In the genomic region with DNA sequence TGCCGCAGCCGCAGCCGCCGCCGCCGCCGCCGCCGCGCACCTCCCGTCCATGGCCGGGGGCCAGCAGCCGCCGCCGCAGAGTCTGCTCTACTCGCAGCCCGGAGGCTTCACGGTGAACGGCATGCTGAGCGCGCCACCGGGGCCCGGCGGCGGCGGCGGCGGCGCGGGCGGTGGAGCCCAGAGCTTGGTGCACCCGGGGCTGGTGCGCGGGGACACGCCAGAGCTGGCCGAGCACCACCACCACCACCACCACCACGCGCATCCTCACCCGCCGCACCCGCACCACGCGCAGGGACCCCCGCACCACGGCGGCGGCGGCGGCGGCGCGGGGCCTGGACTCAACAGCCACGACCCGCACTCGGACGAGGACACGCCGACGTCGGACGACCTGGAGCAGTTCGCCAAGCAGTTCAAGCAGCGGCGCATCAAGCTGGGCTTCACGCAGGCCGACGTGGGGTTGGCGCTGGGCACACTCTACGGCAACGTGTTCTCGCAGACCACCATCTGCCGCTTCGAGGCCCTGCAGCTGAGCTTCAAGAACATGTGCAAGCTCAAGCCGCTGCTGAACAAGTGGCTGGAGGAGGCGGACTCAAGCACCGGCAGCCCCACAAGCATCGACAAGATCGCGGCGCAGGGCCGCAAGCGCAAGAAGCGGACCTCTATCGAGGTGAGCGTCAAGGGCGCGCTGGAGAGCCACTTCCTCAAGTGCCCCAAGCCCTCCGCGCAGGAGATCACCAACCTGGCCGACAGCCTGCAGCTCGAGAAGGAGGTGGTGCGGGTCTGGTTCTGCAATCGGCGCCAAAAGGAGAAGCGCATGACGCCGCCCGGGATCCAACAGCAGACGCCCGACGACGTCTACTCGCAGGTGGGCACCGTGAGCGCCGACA, we compare ENCODE assay signal across 8 cellular contexts. TPM values are rescaled to one million over a fixed set of nuclear protein-coding genes. Genes with fewer than 3 reads are reported as not detected.
DNase-seq lines count a peak whose midpoint lies in the region; ATAC-seq, FAIRE-seq and TF ChIP-seq lines count a peak whose summit lies in the region.

No MANE protein-coding gene starts in this region.

- H3K79me2 ChIP-seq in MM.1S (ENCODE audit: low read length): no peaks in the 10 kb centered on the region

- TF ChIP-seq EP300 in A549 (IDR thresholded peaks at IDR 0.05): no peak

- TF ChIP-seq CTCF in A549 (IDR thresholded peaks at IDR 0.05) (no peak), GM13977 (IDR thresholded peaks at IDR 0.05; ENCODE audit: extremely low read depth, insufficient read depth, missing control alignments) (no peak), lower leg skin (IDR thresholded peaks at IDR 0.05) (no peak), MM.1S (IDR thresholded peaks at IDR 0.05; ENCODE audit: low read length) (no peak)

- TF ChIP-seq POLR2A in A549 (IDR thresholded peaks at IDR 0.05; ENCODE audit: low read length): no peak
- TF ChIP-seq POLR2A in lower leg skin (IDR thresholded peaks at IDR 0.05): no peak

- DNase-seq in A549 (ENCODE audit: low read depth in 1 of 2, low spot score in 1 of 2) (peak in 1 of 2 experiments; percentile 33), GM13977 (ENCODE audit: low spot score) (peak; percentile 50), lower leg skin (ENCODE audit: low spot score in 2 of 2) (peak; percentile 12 to 83), islet precursor cell (no peak), MM.1S (no peak), 8988T (no peak), NCI-H446 (lab: John Stamatoyannopoulos, UW) (no peak)
- no peak for DNase-seq in activated T-helper 1 cell treated with anti-CD3 and anti-CD28 coated beads, Interleukin-12 subunit alpha, Interleukin-12 subunit beta, Interleukin-2, Interleukin-4 antibody, amounts not matched to agents 30 ng/mL and 10 ng/mL and 1 ng/mL, durations not matched to agents 14 hours and 24 hours and 36 hours (ENCODE audit: low spot score)

- no peak overlapping the region for H2AFZ ChIP-seq in MM.1S (ENCODE audit: low read length)

- H3K9me2 ChIP-seq in MM.1S (replicated peaks; ENCODE audit: insufficient read depth, low read length): no peaks in the 10 kb centered on the region

- H3K4me1 ChIP-seq in A549 (peaks cover 12% of the 10 kb centered on the region; the same call in 1 of the 3 replicates), MM.1S (ENCODE audit: low read length) (no peaks in the 10 kb centered on the region)

- H3K4me1 Mint-ChIP-seq in activated T-helper 1 cell treated with anti-CD3 and anti-CD28 coated beads, Interleukin-12 subunit alpha, Interleukin-12 subunit beta, Interleukin-2, Interleukin-4 antibody, amounts not matched to agents 30 ng/mL and 10 ng/mL and 1 ng/mL, durations not matched to agents 14 hours and 24 hours and 36 hours (ENCODE audit: low read depth): peaks cover 34% of the 10 kb centered on the region

- no peaks in the 10 kb centered on the region for H4K20me1 ChIP-seq in MM.1S (ENCODE audit: insufficient read depth, low read length)

- H3F3A ChIP-seq in MM.1S (ENCODE audit: insufficient read depth, low read length): no peaks in the 10 kb centered on the region

- POLR2A ChIA-PET in A549 (lab: Yijun Ruan, JAX): no interaction called here

- peak overlapping the region; percentile 23 for H3K27ac Mint-ChIP-seq in activated T-helper 1 cell treated with anti-CD3 and anti-CD28 coated beads, Interleukin-12 subunit alpha, Interleukin-12 subunit beta, Interleukin-2, Interleukin-4 antibody, amounts not matched to agents 30 ng/mL and 10 ng/mL and 1 ng/mL, durations not matched to agents 14 hours and 24 hours and 36 hours

- H3K4me2 ChIP-seq in A549: peak overlapping the region; percentile 74
- H3K4me2 ChIP-seq in MM.1S (ENCODE audit: low read depth, low read length): no peak overlapping the region

- H3K4me3 ChIP-seq in A549 (peak overlapping the region; percentile 23; the same call in 2 of the 3 replicates), lower leg skin (ENCODE audit: low read depth, poor library complexity, severe bottlenecking) (no peak overlapping the region), MM.1S (ENCODE audit: low read length) (no peak overlapping the region)

- peaks cover 10% of the 10 kb centered on the region for H3K27me3 ChIP-seq in MM.1S (replicated peaks; ENCODE audit: insufficient read depth, low read length)

- peaks cover 10% of the 10 kb centered on the region for H3K36me3 Mint-ChIP-seq in activated T-helper 1 cell treated with anti-CD3 and anti-CD28 coated beads, Interleukin-12 subunit alpha, Interleukin-12 subunit beta, Interleukin-2, Interleukin-4 antibody, amounts not matched to agents 30 ng/mL and 10 ng/mL and 1 ng/mL, durations not matched to agents 14 hours and 24 hours and 36 hours (ENCODE audit: low read depth)

- intact Hi-C loops in activated T-helper 1 cell treated with anti-CD3 and anti-CD28 coated beads, Interleukin-12 subunit alpha, Interleukin-12 subunit beta, Interleukin-2, Interleukin-4 antibody, amounts not matched to agents 30 ng/mL and 10 ng/mL and 1 ng/mL, durations not matched to agents 14 hours and 24 hours and 36 hours (cut with micrococcal nuclease): no loop called here
- intact Hi-C loops in lower leg skin (cut with DNase I; ENCODE audit: low total_unique reads): no loop called here

- no peak for ATAC-seq in A549

- no peak overlapping the region for H3K9ac ChIP-seq in MM.1S (ENCODE audit: low read length)

- H3K4me3 Mint-ChIP-seq in activated T-helper 1 cell treated with anti-CD3 and anti-CD28 coated beads, Interleukin-12 subunit alpha, Interleukin-12 subunit beta, Interleukin-2, Interleukin-4 antibody, amounts not matched to agents 30 ng/mL and 10 ng/mL and 1 ng/mL, durations not matched to agents 14 hours and 24 hours and 36 hours: no peak overlapping the region

- no peaks in the 10 kb centered on the region for H3K36me3 ChIP-seq in MM.1S (replicated peaks; ENCODE audit: insufficient read depth, low read length)

- H3K9me3 Mint-ChIP-seq in activated T-helper 1 cell treated with anti-CD3 and anti-CD28 coated beads, Interleukin-12 subunit alpha, Interleukin-12 subunit beta, Interleukin-2, Interleukin-4 antibody, amounts not matched to agents 30 ng/mL and 10 ng/mL and 1 ng/mL, durations not matched to agents 14 hours and 24 hours and 36 hours: no peaks in the 10 kb centered on the region

- no peak for FAIRE-seq in A549 (lab: Jason Lieb, UNC)

- H3K9me3 ChIP-seq in A549: no peaks in the 10 kb centered on the region
- no peaks in the 10 kb centered on the region for H3K9me3 ChIP-seq in MM.1S (replicated peaks; ENCODE audit: insufficient read depth, low read length)

- peaks cover 69% of the 10 kb centered on the region for H3K27me3 Mint-ChIP-seq in activated T-helper 1 cell treated with anti-CD3 and anti-CD28 coated beads, Interleukin-12 subunit alpha, Interleukin-12 subunit beta, Interleukin-2, Interleukin-4 antibody, amounts not matched to agents 30 ng/mL and 10 ng/mL and 1 ng/mL, durations not matched to agents 14 hours and 24 hours and 36 hours (ENCODE audit: insufficient read depth)

- no peak overlapping the region for H3K27ac ChIP-seq in A549
- no peak overlapping the region for H3K27ac ChIP-seq in MM.1S (ENCODE audit: low read length)

- CTCF ChIA-PET in A549 (lab: Yijun Ruan, JAX): no interaction called here

- in situ Hi-C loops in GM13977 (cut with MboI; ENCODE audit: low pct_unique_long_range_greater_than_20kb, low sequenced_read_pairs, unreplicated experiment): loop anchor here (25.0 kb wide), 1 partner anchor 1694 kb away; no protein-coding TSS in a partner anchor

- no peak for TF ChIP-seq RAD21 in A549 (conservative IDR thresholded peaks at IDR 0.05 in 1 of 2, IDR thresholded peaks at IDR 0.05 in 1 of 2)

- 52% methylated on average over 33 of the region's 106 CpGs for WGBS in A549 (ENCODE audit: missing lambda C conversion rate)
- 11 to 46% methylated on average over 19 to 59 of the region's 106 CpGs for WGBS in lower leg skin, 2 donors

TF ChIP-seq in A549, 52 proteins besides CTCF, POLR2A, EP300 and RAD21:
- TF ChIP-seq, protein P1, sequence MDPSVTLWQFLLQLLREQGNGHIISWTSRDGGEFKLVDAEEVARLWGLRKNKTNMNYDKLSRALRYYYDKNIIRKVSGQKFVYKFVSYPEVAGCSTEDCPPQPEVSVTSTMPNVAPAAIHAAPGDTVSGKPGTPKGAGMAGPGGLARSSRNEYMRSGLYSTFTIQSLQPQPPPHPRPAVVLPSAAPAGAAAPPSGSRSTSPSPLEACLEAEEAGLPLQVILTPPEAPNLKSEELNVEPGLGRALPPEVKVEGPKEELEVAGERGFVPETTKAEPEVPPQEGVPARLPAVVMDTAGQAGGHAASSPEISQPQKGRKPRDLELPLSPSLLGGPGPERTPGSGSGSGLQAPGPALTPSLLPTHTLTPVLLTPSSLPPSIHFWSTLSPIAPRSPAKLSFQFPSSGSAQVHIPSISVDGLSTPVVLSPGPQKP (IDR thresholded peaks at IDR 0.05; ENCODE audit: low read depth, low read length): no peak
- 0 out of 2 replicates have a peak, but pooled peaks have one; percentile 37 for TF ChIP-seq HDAC2 (IDR thresholded peaks at IDR 0.05)
- TF ChIP-seq MAZ (IDR thresholded peaks at IDR 0.05; ENCODE audit: borderline replicate concordance, low read depth, low read length): no peak

RNA-seq across cellular contexts. Expression of a gene that starts 2.4 kb away (rescaled TPM):
- polyA plus RNA-seq in A549 (2011; rRNA removed) (not detected in 2 replicates), A549 (2017; fragmentation: RNase III; extraction: RNeasy Plus Mini Kit Qiagen cat#74134 plus additional on column Dnase treatment) (0.03 TPM in 1 of 3 replicates, not detected in the others)
- not detected in 2 replicates for polyA plus RNA-seq in A549 (2012; cell fraction: cytosol; rRNA removed)
- polyA plus RNA-seq in A549 (2012; cell fraction: nucleus; rRNA removed): 0.04 TPM in 2 replicates
- polyA minus RNA-seq in A549 (2011; rRNA and poly(A)+ RNA removed): not detected in 2 replicates
- not detected in 2 replicates for total RNA-seq in activated T-helper 1 cell treated with anti-CD3 and anti-CD28 coated beads, Interleukin-12 subunit alpha, Interleukin-12 subunit beta, Interleukin-2, Interleukin-4 antibody, amounts not matched to agents 30 ng/mL and 10 ng/mL and 1 ng/mL, durations not matched to agents 14 hours and 24 hours and 36 hours
- total RNA-seq in lower leg skin: 1 to 10 TPM in 3 of 4 donors, under 1 TPM in 1; 0.84 to 3.5 (median 2.1) TPM

Comparison
In these comparisons a context has a peak if more than half of its experiments do, and no peak if none do; other contexts are left out.
1. DNase-seq: peak in GM13977 (single experiment) and lower leg skin (2 of 2); none in activated T-helper 1 cell treated with anti-CD3 and anti-CD28 coated beads, Interleukin-12 subunit alpha, Interleukin-12 subunit beta, Interleukin-2, Interleukin-4 antibody, amounts not matched to agents 30 ng/mL and 10 ng/mL and 1 ng/mL, durations not matched to agents 14 hours and 24 hours and 36 hours (single experiment), islet precursor cell (single experiment), MM.1S (single experiment), 8988T (single experiment) and NCI-H446 (0 of 2).